ENCODE assay signal across 14 cellular contexts in the genomic region with DNA sequence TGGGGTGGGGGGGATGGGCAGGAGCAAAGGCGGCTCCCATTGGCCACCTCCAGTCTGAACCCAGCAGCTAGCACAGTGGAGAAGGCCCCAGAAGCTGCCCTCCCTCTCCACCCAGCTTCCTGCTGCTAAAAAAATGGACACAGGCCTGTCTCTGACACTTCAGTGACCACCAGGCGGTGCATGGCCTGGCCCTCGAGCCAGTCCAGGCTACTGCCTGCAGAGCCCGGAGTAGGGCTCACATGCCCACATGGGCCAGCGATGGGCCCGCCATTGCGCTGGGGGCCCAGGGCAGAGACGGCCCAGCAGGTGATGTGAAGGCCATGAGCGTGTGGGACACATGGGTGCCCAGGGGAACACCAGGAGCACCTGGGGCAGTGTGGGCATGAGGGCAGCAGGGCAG. TPM values are rescaled to one million over a fixed set of nuclear protein-coding genes. Genes with fewer than 3 reads are reported as not detected.
DNase-seq lines count a peak whose midpoint lies in the region; ATAC-seq, FAIRE-seq and TF ChIP-seq lines count a peak whose summit lies in the region.
"Had no signal": no experiment of that assay in that cellular context is flagged by ENCODE, and none has a peak within 500 bp of the region (broad histone marks: within the 10 kb centered on the region; RNA-seq: fewer than 3 reads in every experiment).

No MANE protein-coding gene starts in this region.

- intact Hi-C loops in Panc1 (cut with micrococcal nuclease; ENCODE audit: unreplicated experiment) = no loop called here
- intact Hi-C loops in Caco-2 (cut with micrococcal nuclease; ENCODE audit: unreplicated experiment) = no loop called here

- H3K79me2 ChIP-seq in SK-N-SH (ENCODE audit: insufficient read depth) (no peaks in the 10 kb centered on the region), osteoblast (ENCODE audit: insufficient read depth, low read length) (no peaks in the 10 kb centered on the region)

- no peak for TF ChIP-seq RAD21 in SK-N-SH (IDR thresholded peaks at IDR 0.05; ENCODE audit: low read length)

- H3K27me3 ChIP-seq in SK-N-SH (ENCODE audit: insufficient read depth) (no peaks in the 10 kb centered on the region), Panc1 (ENCODE audit: control insufficient read depth, insufficient read depth, low read length) (no peaks in the 10 kb centered on the region), endodermal cell (ENCODE audit: control insufficient read depth, insufficient read depth, low read length, poor library complexity, severe bottlenecking) (no peaks in the 10 kb centered on the region), osteoblast (ENCODE audit: insufficient read depth, low read length) (no peaks in the 10 kb centered on the region), Caco-2 (replicated peaks; ENCODE audit: control insufficient read depth, insufficient read depth, low read length) (no peaks in the 10 kb centered on the region)

- no peak for TF ChIP-seq EP300 in SK-N-SH (IDR thresholded peaks at IDR 0.05; ENCODE audit: borderline replicate concordance in 1 of 2, low read depth in 1 of 2, low read length in 1 of 2)

- DNase-seq in SK-N-SH (no peak), Panc1 (ENCODE audit: low read depth, low spot score) (no peak), endodermal cell (no peak), osteoblast (ENCODE audit: insufficient read length, low spot score, missing footprints) (peak; percentile 89), Caco-2 (no peak), RKO (ENCODE audit: low spot score) (no peak), urothelium cell line (ENCODE audit: low spot score) (no peak)
- DNase-seq: NCI-H1436 treated with DMSO at 0.1 percent for 48 hours, NCI-H2029 treated with DMSO at 0.1 percent for 48 hours, NCI-H774 had no signal

- H2AFZ ChIP-seq in SK-N-SH (ENCODE audit: low read depth) (no peak overlapping the region), osteoblast (ENCODE audit: low read length) (no peak overlapping the region)

- CTCF ChIA-PET in SK-N-SH (lab: Yijun Ruan, JAX) = interaction anchor here (0.6 kb wide), 1 partner anchor 10 kb away, joined by 3 read pairs; no protein-coding TSS in a partner anchor
- CTCF ChIA-PET in Panc1 (lab: Charles Lee) = interaction anchor here (0.6 kb wide), 1 partner anchor 110 kb away, joined by 5 read pairs; no protein-coding TSS in a partner anchor
- CTCF ChIA-PET in Caco-2 (lab: Charles Lee) = interaction anchor here (0.7 to 0.8 kb wide), 2 partner anchors 27 to 29 kb away, joined by 4 to 7 read pairs; no protein-coding TSS in a partner anchor

- peak; percentile 32; the same call in 2 of the 3 replicates for ATAC-seq in SK-N-SH treated with all-trans-retinoic acid at 6 μM for 48 hours
- peak; percentile 73 for ATAC-seq in Panc1

- H3K4me1 Mint-ChIP-seq in endodermal cell (no peaks in the 10 kb centered on the region), Caco-2 (ENCODE audit: low read depth, unreplicated experiment) (no peaks in the 10 kb centered on the region)

- H3K27ac Mint-ChIP-seq in endodermal cell (no peak overlapping the region), Caco-2 (ENCODE audit: unreplicated experiment) (no peak overlapping the region)

- H3K9ac ChIP-seq in SK-N-SH = no peak overlapping the region
- H3K9ac ChIP-seq in endodermal cell (ENCODE audit: extremely low read depth, low read length, poor library complexity, severe bottlenecking) = no peak overlapping the region

- in situ Hi-C loops in Panc1 (cut with HindIII; ENCODE audit: low pct_unique_long_range_greater_than_20kb, low sequenced_read_pairs) = no loop called here

- FAIRE-seq in urothelium cell line (lab: Jason Lieb, UNC) = no peak
- FAIRE-seq: HTR-8/SVneo had no signal

- H3K36me3 Mint-ChIP-seq in endodermal cell (ENCODE audit: low read depth) (no peaks in the 10 kb centered on the region), Caco-2 (ENCODE audit: insufficient read depth, unreplicated experiment) (peaks cover 5% of the 10 kb centered on the region)

- H3K4me2 ChIP-seq in SK-N-SH (no peak overlapping the region), osteoblast (ENCODE audit: insufficient read depth, low read length) (no peak overlapping the region)

- WGBS in SK-N-SH (ENCODE audit: low lambda C conversion rate) = 91% methylated on average over 8 of the region's 9 CpGs
- WGBS in endodermal cell (ENCODE audit: insufficient coverage in 1 of 2, insufficient read length in 1 of 2), 2 experiments = 83 to 90% methylated on average over 1 to 9 of the region's 9 CpGs

- TF ChIP-seq CTCF in SK-N-SH (IDR thresholded peaks at IDR 0.05) (no peak), Panc1 (IDR thresholded peaks at IDR 0.05) (no peak), endodermal cell (conservative IDR thresholded peaks at IDR 0.05) (peak; percentile 34), osteoblast (IDR thresholded peaks at IDR 0.05; ENCODE audit: extremely low read depth, low read depth, low read length) (no peak), Caco-2 (IDR thresholded peaks at IDR 0.05; ENCODE audit: insufficient read depth in 1 of 2, low read depth in 1 of 2, low read length in 1 of 2, severe bottlenecking in 1 of 2, unreplicated experiment in 1 of 2) (peak in 1 of 2 experiments; percentile 7)

- H3K9me3 Mint-ChIP-seq in endodermal cell = no peaks in the 10 kb centered on the region
- H3K9me3 Mint-ChIP-seq in Caco-2 (ENCODE audit: unreplicated experiment) = no peaks in the 10 kb centered on the region

- H3K4me3 ChIP-seq in SK-N-SH (ENCODE audit: low read depth in 2 of 2, low read length in 1 of 2) (no peak overlapping the region), Panc1 (ENCODE audit: low read depth in 2 of 2, low read length in 2 of 2) (no peak overlapping the region), endodermal cell (ENCODE audit: low read length) (no peak overlapping the region), osteoblast (ENCODE audit: insufficient read depth, low read length) (no peak overlapping the region), Caco-2 (ENCODE audit: low read depth, low read length) (no peak overlapping the region)
- H3K4me3 ChIP-seq: SK-N-MC had no signal

- H3K27ac ChIP-seq in SK-N-SH (ENCODE audit: low read depth in 2 of 2, low read length in 1 of 2) = no peak overlapping the region
- no peak overlapping the region for H3K27ac ChIP-seq in Panc1 (ENCODE audit: low read length)
- H3K27ac ChIP-seq in endodermal cell (ENCODE audit: low read depth, low read length) = no peak overlapping the region
- no peak overlapping the region for H3K27ac ChIP-seq in osteoblast (ENCODE audit: low read depth, low read length)
- H3K27ac ChIP-seq: 22Rv1, SK-N-MC had no signal

- no peaks in the 10 kb centered on the region for H3K9me3 ChIP-seq in SK-N-SH
- no peaks in the 10 kb centered on the region for H3K9me3 ChIP-seq in Panc1 (ENCODE audit: control insufficient read depth, insufficient read depth, low read depth, low read length)
- no peaks in the 10 kb centered on the region for H3K9me3 ChIP-seq in endodermal cell (ENCODE audit: control insufficient read depth, low read length)
- no peaks in the 10 kb centered on the region for H3K9me3 ChIP-seq in osteoblast (ENCODE audit: low read depth, low read length)
- no peaks in the 10 kb centered on the region for H3K9me3 ChIP-seq in Caco-2

- H3K4me1 ChIP-seq in SK-N-SH (ENCODE audit: control insufficient read depth in 1 of 2, insufficient read depth in 2 of 2, low read depth in 1 of 2, low read length in 1 of 2) = peaks cover 0 to 9% of the 10 kb centered on the region in 2 experiments; a peak in 1 of 4 replicates
- H3K4me1 ChIP-seq in Panc1 (ENCODE audit: control insufficient read depth, insufficient read depth, low read length) = no peaks in the 10 kb centered on the region
- H3K4me1 ChIP-seq in endodermal cell (ENCODE audit: control insufficient read depth, insufficient read depth, low read length) = no peaks in the 10 kb centered on the region
- H3K4me1 ChIP-seq in osteoblast (ENCODE audit: insufficient read depth, low read length) = no peaks in the 10 kb centered on the region
- peaks cover 9% of the 10 kb centered on the region for H3K4me1 ChIP-seq in Caco-2

- no peaks in the 10 kb centered on the region for H3F3A ChIP-seq in SK-N-SH (replicated peaks; ENCODE audit: insufficient read depth)

- no TSS peak for BruUV-seq in Panc1 (replicated peaks; lab: Mats Ljungman, UMichigan)
- no TSS peak for BruUV-seq in Caco-2 (replicated peaks; lab: Mats Ljungman, UMichigan)

- H3K27me3 Mint-ChIP-seq in endodermal cell (ENCODE audit: insufficient read depth) (peaks cover 2% of the 10 kb centered on the region), Caco-2 (ENCODE audit: insufficient read depth, unreplicated experiment) (peaks cover 4% of the 10 kb centered on the region)

- H4K20me1 ChIP-seq in SK-N-SH (ENCODE audit: insufficient read depth) (no peaks in the 10 kb centered on the region), osteoblast (ENCODE audit: insufficient read depth, low read length) (no peaks in the 10 kb centered on the region)

- H3K4me3 Mint-ChIP-seq in endodermal cell = no peak overlapping the region
- no peak overlapping the region for H3K4me3 Mint-ChIP-seq in Caco-2 (ENCODE audit: unreplicated experiment)

- no peaks in the 10 kb centered on the region for H3K36me3 ChIP-seq in SK-N-SH (replicated peaks in 1 of 2; ENCODE audit: control insufficient read depth in 1 of 2, insufficient read depth in 2 of 2, low read length in 1 of 2)
- H3K36me3 ChIP-seq in Panc1 (ENCODE audit: control insufficient read depth, insufficient read depth, low read length) = no peaks in the 10 kb centered on the region
- no peaks in the 10 kb centered on the region for H3K36me3 ChIP-seq in endodermal cell (ENCODE audit: control insufficient read depth, insufficient read depth, low read length)
- H3K36me3 ChIP-seq in osteoblast (ENCODE audit: insufficient read depth, low read length) = no peaks in the 10 kb centered on the region
- no peaks in the 10 kb centered on the region for H3K36me3 ChIP-seq in Caco-2 (ENCODE audit: control insufficient read depth, insufficient read depth, low read length)

- POLR2A ChIA-PET in SK-N-SH (lab: Yijun Ruan, JAX) (no interaction called here), Panc1 (lab: Charles Lee) (no interaction called here), Caco-2 (lab: Charles Lee) (no interaction called here)

- no peaks in the 10 kb centered on the region for H3K9me2 ChIP-seq in SK-N-SH

TF ChIP-seq in SK-N-SH treated with all-trans-retinoic acid at 6 μM for 48 hours, 23 proteins besides CTCF, POLR2A, EP300 and RAD21 (continues in another document):
- no peak for TF ChIP-seq RARB (CRISPR knock-in tag; IDR thresholded peaks at IDR 0.05)
- no peak for TF ChIP-seq ZNF565 (CRISPR knock-in tag; conservative IDR thresholded peaks at IDR 0.05; ENCODE audit: low read depth)

TF ChIP-seq in SK-N-SH, 30 proteins besides CTCF, POLR2A, EP300 and RAD21 (continues in another document):
- TF ChIP-seq JUND (IDR thresholded peaks at IDR 0.05) = no peak

RNA-seq across cellular contexts. Expression of gene NOTCH1, which starts 52.1 kb away (rescaled TPM):
- 2.6 and 6.6 TPM in 2 replicates for polyA plus RNA-seq in SK-N-SH (2012; rRNA removed)
- 3.3 and 4.8 TPM in 2 replicates for polyA plus RNA-seq in SK-N-SH (2012; cell fraction: cytosol; rRNA removed)
- polyA plus RNA-seq in SK-N-SH (2012; cell fraction: nucleus; rRNA removed) = 25.0 and 35.2 TPM in 2 replicates
- 13.4 TPM for total RNA-seq in Panc1 (2021; ENCODE audit: unreplicated experiment)
- polyA plus RNA-seq in Panc1 (2012; ENCODE audit: insufficient read length) = 11.1 TPM
- total RNA-seq in endodermal cell = 10 to 100 TPM; 23.4 to 24.2 TPM
- polyA plus RNA-seq in endodermal cell (2013, experiment 1 of 2) = 72.4 TPM
- 68.2 TPM for polyA plus RNA-seq in endodermal cell (2013, experiment 2 of 2)
- total RNA-seq in osteoblast = 10.5 and 14.4 TPM in 2 replicates
- total RNA-seq in Caco-2 (2022) = 5.5 and 6.3 TPM in 2 replicates
